ENCODE assay signal across 18 cellular contexts in the genomic region with DNA sequence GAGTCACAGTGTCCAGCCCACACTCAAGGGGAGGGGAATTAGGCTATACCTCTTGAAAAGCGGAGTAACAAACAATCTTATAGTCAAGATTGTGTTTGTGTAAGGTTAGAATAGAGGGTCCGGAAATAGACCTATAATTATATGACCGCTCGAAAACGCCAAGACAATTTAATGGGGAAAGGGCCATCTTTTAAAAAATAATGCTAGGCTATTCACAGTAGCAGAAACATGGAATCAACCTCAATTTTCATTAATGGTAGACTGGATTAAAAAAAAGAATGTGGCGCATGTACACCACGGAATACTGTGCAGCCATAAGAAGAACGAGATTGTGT. TPM values are rescaled to one million over a fixed set of nuclear protein-coding genes. Genes with fewer than 3 reads are reported as not detected.
A peak's percentile ranks its signal among the peaks of the same experiment; 100 is the strongest.
DNase-seq lines count a peak whose midpoint lies in the region; ATAC-seq and TF ChIP-seq lines count a peak whose summit lies in the region.
"Had no signal": no experiment of that assay in that cellular context is flagged by ENCODE, and none has a peak within 500 bp of the region (broad histone marks: within the 10 kb centered on the region; RNA-seq: fewer than 3 reads in every experiment).

No MANE protein-coding gene starts in this region.

- 0 out of 2 replicates have a peak overlapping the region, but pooled peaks have one; percentile 20 for H3K4me3 ChIP-seq in PC-3 (ENCODE audit: low read length)
- H3K4me3 ChIP-seq: body of pancreas, prostate gland had no signal

- peaks cover 37% of the 10 kb centered on the region for H4K20me1 ChIP-seq in PC-3 (ENCODE audit: low read length)

- H3K27me3 ChIP-seq in PC-3 (ENCODE audit: low read length): no peaks in the 10 kb centered on the region
- H3K27me3 ChIP-seq: body of pancreas, foreskin keratinocyte had no signal

- H3K36me3 ChIP-seq in PC-3 (ENCODE audit: low read depth, low read length): peaks cover 28% of the 10 kb centered on the region
- H3K36me3 ChIP-seq: prostate gland had no signal

- H3K79me2 ChIP-seq in PC-3 (ENCODE audit: low read length): peaks cover 98% of the 10 kb centered on the region

- H3K36me3 Mint-ChIP-seq in activated T-cell treated with anti-CD3 and anti-CD28 coated beads, Interleukin-2, amount 50 U/mL, for 24 hours (ENCODE audit: low read depth): peaks cover 88% of the 10 kb centered on the region
- peaks cover 29% of the 10 kb centered on the region for H3K36me3 Mint-ChIP-seq in stimulated activated effector memory CD8-positive, alpha-beta T cell treated with anti-CD3 and anti-CD28 coated beads, Interleukin-12 subunit alpha, Interleukin-12 subunit beta, amount 100 ng/mL, for 72 hours

- H3K4me2 ChIP-seq in PC-3 (ENCODE audit: low read length): peak overlapping the region; percentile 65

- peaks cover 5% of the 10 kb centered on the region for H3K9me3 Mint-ChIP-seq in activated T-cell treated with anti-CD3 and anti-CD28 coated beads, Interleukin-2, amount 50 U/mL, for 24 hours
- H3K9me3 Mint-ChIP-seq in stimulated activated effector memory CD8-positive, alpha-beta T cell treated with anti-CD3 and anti-CD28 coated beads, Interleukin-12 subunit alpha, Interleukin-12 subunit beta, amount 100 ng/mL, for 72 hours: peaks cover 3% of the 10 kb centered on the region
- H3K9me3 Mint-ChIP-seq: nephron had no signal

- H3K27me3 Mint-ChIP-seq in activated T-cell treated with anti-CD3 and anti-CD28 coated beads, Interleukin-2, amount 50 U/mL, for 24 hours: no peaks in the 10 kb centered on the region
- H3K27me3 Mint-ChIP-seq: dendritic cell treated with granulocyte-macrophage colony-stimulating factor and Interleukin-4, amounts not matched to agents 40 ng/mL and 50 ng/mL, for 4 days had no signal

- H3K9ac ChIP-seq in PC-3 (ENCODE audit: low read length): 0 out of 2 replicates have a peak overlapping the region, but pooled peaks have one; percentile 10

- H3K27ac ChIP-seq in PC-3 (ENCODE audit: low read length) (peak overlapping the region; percentile 58), epithelial cell of prostate (peak overlapping the region; percentile 30)
- H3K27ac ChIP-seq: body of pancreas, foreskin keratinocyte, prostate gland had no signal

- no TSS peak for BruUV-seq in PC-3 (replicated peaks; lab: Mats Ljungman, UMichigan)

- no peaks in the 10 kb centered on the region for H3K9me3 ChIP-seq in PC-3 (ENCODE audit: low read length)
- H3K9me3 ChIP-seq: body of pancreas, prostate gland had no signal

- ATAC-seq in PC-3 (no peak), HG03139 (IDR thresholded peaks at IDR 0.05; ENCODE audit: unreplicated experiment) (no peak)
- no peak for ATAC-seq in stimulated activated effector memory CD8-positive, alpha-beta T cell treated with anti-CD3 and anti-CD28 coated beads, Interleukin-12 subunit alpha, Interleukin-12 subunit beta, amount 100 ng/mL, for 72 hours
- ATAC-seq: body of pancreas had no signal

- peak overlapping the region; percentile 56 for H3K27ac Mint-ChIP-seq in activated T-cell treated with anti-CD3 and anti-CD28 coated beads, Interleukin-2, amount 50 U/mL, for 24 hours
- H3K27ac Mint-ChIP-seq in stimulated activated effector memory CD8-positive, alpha-beta T cell treated with anti-CD3 and anti-CD28 coated beads, Interleukin-12 subunit alpha, Interleukin-12 subunit beta, amount 100 ng/mL, for 72 hours: peak overlapping the region; percentile 48
- H3K27ac Mint-ChIP-seq: activated naive CD4-positive, alpha-beta T cell treated with anti-CD3 and anti-CD28 coated beads, Interleukin-2, amount 50 U/mL, for 72 hours; dendritic cell treated with granulocyte-macrophage colony-stimulating factor and Interleukin-4, amounts not matched to agents 40 ng/mL and 50 ng/mL, for 4 days had no signal

- no peaks in the 10 kb centered on the region for H3K9me2 ChIP-seq in PC-3 (replicated peaks; ENCODE audit: low read length)

- H3K4me1 Mint-ChIP-seq in activated T-cell treated with anti-CD3 and anti-CD28 coated beads, Interleukin-2, amount 50 U/mL, for 24 hours (ENCODE audit: low read depth): peaks cover 69% of the 10 kb centered on the region
- peaks cover 48% of the 10 kb centered on the region for H3K4me1 Mint-ChIP-seq in stimulated activated effector memory CD8-positive, alpha-beta T cell treated with anti-CD3 and anti-CD28 coated beads, Interleukin-12 subunit alpha, Interleukin-12 subunit beta, amount 100 ng/mL, for 72 hours

- POLR2A ChIA-PET in PC-3 (lab: Charles Lee; ENCODE audit: unreplicated experiment): interaction anchor here (0.6 to 0.7 kb wide), 2 partner anchors 19 to 50 kb away, joined by 3 read pairs; no protein-coding TSS in a partner anchor

- H3F3A ChIP-seq in PC-3 (ENCODE audit: low read length, unreplicated experiment): no peaks in the 10 kb centered on the region

- intact Hi-C loops in PC-3 (cut with micrococcal nuclease): loop anchor here (1.0 kb wide), 2 partner anchors 14 to 55 kb away; no protein-coding TSS in a partner anchor

- no peak overlapping the region for H3K4me3 Mint-ChIP-seq in activated T-cell treated with anti-CD3 and anti-CD28 coated beads, Interleukin-2, amount 50 U/mL, for 24 hours
- no peak overlapping the region for H3K4me3 Mint-ChIP-seq in stimulated activated effector memory CD8-positive, alpha-beta T cell treated with anti-CD3 and anti-CD28 coated beads, Interleukin-12 subunit alpha, Interleukin-12 subunit beta, amount 100 ng/mL, for 72 hours
- H3K4me3 Mint-ChIP-seq: CD14-positive monocyte; dendritic cell treated with granulocyte-macrophage colony-stimulating factor and Interleukin-4, amounts not matched to agents 40 ng/mL and 50 ng/mL, for 4 days; nephron had no signal

- H2AFZ ChIP-seq in PC-3 (ENCODE audit: low read length): no peak overlapping the region

- no peak for DNase-seq in activated T-cell treated with anti-CD3 and anti-CD28 coated beads, Interleukin-2, amount 50 U/mL, for 24 hours
- DNase-seq in activated T-cell treated with anti-CD3 and anti-CD28 coated beads, Interleukin-2, amount 50 U/mL, for 48 hours: no peak
- no peak for DNase-seq in PC-3
- DNase-seq in epithelial cell of prostate (ENCODE audit: low read depth, low spot score): no peak
- no peak for DNase-seq in stimulated activated effector memory CD8-positive, alpha-beta T cell treated with anti-CD3 and anti-CD28 coated beads, Interleukin-12 subunit alpha, Interleukin-12 subunit beta, amount 100 ng/mL, for 72 hours (ENCODE audit: low spot score in 2 of 2)
- DNase-seq in GF-D8 (lab: John Stamatoyannopoulos, UW): no peak
- no peak for DNase-seq in NCI-H82 (lab: John Stamatoyannopoulos, UW)
- DNase-seq: body of pancreas, KG1, NCI-H187 treated with DMSO at 0.1 percent for 48 hours, NCI-H446 had no signal

- CTCF ChIA-PET in PC-3 (lab: Charles Lee): interaction anchor here (1.6 kb wide), 1 partner anchor 68 kb away, joined by 8 read pairs; no protein-coding TSS in a partner anchor

- TF ChIP-seq CTCF in PC-3 (conservative IDR thresholded peaks at IDR 0.05; ENCODE audit: low read depth, low read length): no peak

- H3K4me1 ChIP-seq in PC-3 (ENCODE audit: insufficient read depth, low read length): peaks cover 34% of the 10 kb centered on the region
- H3K4me1 ChIP-seq: foreskin keratinocyte, prostate gland had no signal

RNA-seq across cellular contexts. Expression of gene TOP1, which starts 30.0 kb away (rescaled TPM):
- 29.1 and 56.8 TPM in 2 replicates for total RNA-seq in PC-3 (2014; rRNA removed)
